In genomic region chr11:87004281-87004680, GRCh38 we compare ENCODE assay signal across 1 cellular context.
TF ChIP-seq lines count a peak whose summit lies in the region.

No MANE protein-coding gene starts in this region.

TF ChIP-seq in K562, 482 proteins besides CTCF, POLR2A, EP300 and RAD21:
- TF ChIP-seq ZNF384 (IDR thresholded peaks at IDR 0.05; ENCODE audit: low read depth, low read length): peak; percentile 37; the same call in 1 of the 2 replicates
- peak; percentile 62 for TF ChIP-seq NFIC (IDR thresholded peaks at IDR 0.05)
